10 cellular contexts compared by ENCODE assay signal in the genomic region with DNA sequence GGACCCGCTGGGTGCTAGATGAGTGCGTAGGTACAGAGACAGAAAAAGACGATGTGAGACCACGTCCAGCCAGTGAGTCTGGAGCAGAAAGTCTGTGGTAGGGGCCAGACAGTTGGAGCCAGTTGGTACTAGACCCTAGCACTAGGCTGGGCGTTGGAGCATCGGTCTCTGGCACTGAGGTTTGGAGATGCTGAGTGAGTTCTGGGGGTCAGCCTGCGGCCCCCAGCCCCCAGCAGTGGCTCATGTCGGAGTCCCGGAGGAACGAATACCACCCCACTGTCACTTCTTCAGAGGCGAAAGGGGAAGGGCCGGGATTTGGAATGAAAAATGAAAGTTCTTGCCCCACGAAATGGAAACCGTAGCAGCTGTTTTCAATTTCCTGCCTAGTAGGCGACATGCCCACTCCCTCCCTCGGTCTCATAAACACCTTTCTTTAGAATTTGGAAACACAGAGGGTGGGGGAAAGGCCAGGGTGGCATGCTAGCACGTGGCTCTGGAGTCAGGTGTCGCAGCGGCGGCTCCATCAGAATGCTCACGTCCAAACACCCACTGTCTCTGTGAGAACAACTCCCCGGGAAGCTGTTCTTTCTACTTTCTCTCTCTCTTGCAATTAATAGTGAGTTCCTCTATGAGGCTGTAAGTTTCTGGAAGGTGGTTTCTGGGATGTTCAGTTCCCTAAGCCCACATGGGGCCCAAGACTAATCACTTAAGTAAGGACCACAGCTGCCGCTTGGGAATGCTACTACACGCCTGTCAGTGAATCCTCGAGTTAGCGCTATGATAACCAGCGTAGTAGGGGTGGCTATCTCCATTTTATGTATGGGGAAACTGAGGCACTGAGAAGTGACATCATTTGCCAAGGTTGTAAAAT.
DNase-seq lines count a peak whose midpoint lies in the region; ATAC-seq and TF ChIP-seq lines count a peak whose summit lies in the region.
"Had no signal": no experiment of that assay in that cellular context is flagged by ENCODE, and none has a peak within 500 bp of the region (broad histone marks: within the 10 kb centered on the region; RNA-seq: fewer than 3 reads in every experiment).

No MANE protein-coding gene starts in this region.

- H3K36me3 ChIP-seq in OCI-LY1 (ENCODE audit: insufficient read depth, low read length) (no peaks in the 10 kb centered on the region), endodermal cell (ENCODE audit: control insufficient read depth, insufficient read depth, low read length) (no peaks in the 10 kb centered on the region), subcutaneous abdominal adipose tissue (ENCODE audit: control insufficient read depth in 5 of 5, insufficient read depth in 5 of 5, low read length in 5 of 5) (no peaks in the 10 kb centered on the region)

- H3K4me1 Mint-ChIP-seq in endodermal cell = peaks cover 5% of the 10 kb centered on the region

- H3K9me2 ChIP-seq in OCI-LY1 (ENCODE audit: low read depth, low read length) = no peaks in the 10 kb centered on the region

- no peak overlapping the region for H3K27ac ChIP-seq in OCI-LY1 (ENCODE audit: low read depth, low read length, poor library complexity, severe bottlenecking)
- no peak overlapping the region for H3K27ac ChIP-seq in endodermal cell (ENCODE audit: low read depth, low read length)
- no peak overlapping the region for H3K27ac ChIP-seq in subcutaneous abdominal adipose tissue (ENCODE audit: low read depth, low read length)
- H3K27ac ChIP-seq in coronary artery = no peak overlapping the region

- H3K9me3 ChIP-seq in OCI-LY1 (ENCODE audit: low read length) (no peaks in the 10 kb centered on the region), endodermal cell (ENCODE audit: control insufficient read depth, low read length) (no peaks in the 10 kb centered on the region), subcutaneous abdominal adipose tissue (ENCODE audit: control insufficient read depth in 5 of 5, low read length in 5 of 5) (no peaks in the 10 kb centered on the region)

- no peaks in the 10 kb centered on the region for H3K79me2 ChIP-seq in OCI-LY1 (ENCODE audit: insufficient read depth, low read length)

- H3F3A ChIP-seq in OCI-LY1 (ENCODE audit: insufficient read depth, low read length) = no peaks in the 10 kb centered on the region

- DNase-seq in activated T-cell treated with anti-CD3 and anti-CD28 coated beads for 24 hours (ENCODE audit: low read depth) (peak; percentile 33), activated T-cell treated with anti-CD3 and anti-CD28 coated beads for 4 hours (no peak), endodermal cell (peak; percentile 30), coronary artery (ENCODE audit: low spot score) (no peak)
- DNase-seq: cortex of kidney, NCI-H187 had no signal

- H3K27ac Mint-ChIP-seq in endodermal cell = no peak overlapping the region

- ATAC-seq in HG02571 (IDR thresholded peaks at IDR 0.05; ENCODE audit: unreplicated experiment) (no peak), HG02885 (IDR thresholded peaks at IDR 0.05; ENCODE audit: poor library complexity, unreplicated experiment) (no peak)

- no peak overlapping the region for H3K4me3 Mint-ChIP-seq in endodermal cell

- TF ChIP-seq CTCF in OCI-LY1 (IDR thresholded peaks at IDR 0.05; ENCODE audit: low read length) = no peak
- TF ChIP-seq CTCF in endodermal cell (conservative IDR thresholded peaks at IDR 0.05) = no peak
- TF ChIP-seq CTCF in coronary artery (IDR thresholded peaks at IDR 0.05) = no peak

- H3K27me3 Mint-ChIP-seq in endodermal cell (ENCODE audit: insufficient read depth) = peaks cover 1% of the 10 kb centered on the region

- peaks cover 3% of the 10 kb centered on the region; the same call in 1 of the 2 replicates for H3K27me3 ChIP-seq in OCI-LY1 (ENCODE audit: insufficient read depth, low read length)
- H3K27me3 ChIP-seq in endodermal cell (ENCODE audit: control insufficient read depth, insufficient read depth, low read length, poor library complexity, severe bottlenecking) = no peaks in the 10 kb centered on the region
- peaks cover 0 to 8% (median 4%) of the 10 kb centered on the region in 5 donors for H3K27me3 ChIP-seq in subcutaneous abdominal adipose tissue (ENCODE audit: control insufficient read depth in 5 of 5, insufficient read depth in 4 of 5, low read length in 5 of 5)

- H3K9me3 Mint-ChIP-seq in endodermal cell = no peaks in the 10 kb centered on the region

- 91% methylated on average over 14 to 27 of the region's 27 CpGs for WGBS in endodermal cell (ENCODE audit: insufficient coverage in 1 of 2, insufficient read length in 1 of 2), 2 experiments

- peak overlapping the region; percentile 37; the same call in 1 of the 2 replicates for H3K4me2 ChIP-seq in OCI-LY1 (ENCODE audit: low read length)

- no peaks in the 10 kb centered on the region for H3K36me3 Mint-ChIP-seq in endodermal cell (ENCODE audit: low read depth)

- no peak overlapping the region for H2AFZ ChIP-seq in OCI-LY1 (ENCODE audit: low read length)

- H3K9ac ChIP-seq in OCI-LY1 (ENCODE audit: low read length) = no peak overlapping the region
- H3K9ac ChIP-seq in endodermal cell (ENCODE audit: extremely low read depth, low read length, poor library complexity, severe bottlenecking) = no peak overlapping the region
- peak overlapping the region in 1 of 5 donors; percentile 14 for H3K9ac ChIP-seq in subcutaneous abdominal adipose tissue (ENCODE audit: low read length in 5 of 5)

- H4K20me1 ChIP-seq in OCI-LY1 (ENCODE audit: insufficient read depth, low read length) = no peaks in the 10 kb centered on the region

- no peak overlapping the region for H3K4me3 ChIP-seq in OCI-LY1 (ENCODE audit: low read depth, low read length, poor library complexity, severe bottlenecking)
- no peak overlapping the region for H3K4me3 ChIP-seq in endodermal cell (ENCODE audit: low read length)
- H3K4me3 ChIP-seq in subcutaneous abdominal adipose tissue (ENCODE audit: low read depth in 1 of 5, low read length in 5 of 5) = peak overlapping the region in 3 of 5 donors; percentile 16 to 43 (median 32)
- no peak overlapping the region for H3K4me3 ChIP-seq in coronary artery

- H3K4me1 ChIP-seq in OCI-LY1 (ENCODE audit: insufficient read depth, low read length, severe bottlenecking) = peaks cover 7% of the 10 kb centered on the region
- no peaks in the 10 kb centered on the region for H3K4me1 ChIP-seq in endodermal cell (ENCODE audit: control insufficient read depth, insufficient read depth, low read length)
- peaks cover 0 to 13% (median 0%) of the 10 kb centered on the region in 5 donors for H3K4me1 ChIP-seq in subcutaneous abdominal adipose tissue (ENCODE audit: control insufficient read depth in 5 of 5, insufficient read depth in 5 of 5, low read length in 5 of 5)

Comparison
In these comparisons a context has a peak if more than half of its experiments do, and no peak if none do; other contexts are left out.
1. DNase-seq: peak in activated T-cell treated with anti-CD3 and anti-CD28 coated beads for 24 hours (single experiment) and endodermal cell (single experiment); none in activated T-cell treated with anti-CD3 and anti-CD28 coated beads for 4 hours (single experiment) and coronary artery (single experiment).
2. H3K4me3 ChIP-seq: peak in subcutaneous abdominal adipose tissue (3 of 5); none in OCI-LY1 (single experiment), endodermal cell (single experiment) and coronary artery (single experiment).